In genomic region chr1:12064073-12064969, GRCh38 we compare ENCODE assay signal across 1 cellular context.
TF ChIP-seq lines count a peak whose summit lies in the region.

No MANE protein-coding gene starts in this region.

TF ChIP-seq in GM23338, 12 proteins besides CTCF, POLR2A, EP300 and RAD21:
- no peak for TF ChIP-seq ZNF462 (CRISPR knock-in tag; IDR thresholded peaks at IDR 0.05)
- no peak for TF ChIP-seq CREB1 (CRISPR knock-in tag; IDR thresholded peaks at IDR 0.05; ENCODE audit: low read depth)
- TF ChIP-seq ZNF331 (CRISPR knock-in tag; IDR thresholded peaks at IDR 0.05; ENCODE audit: low read depth): no peak
- TF ChIP-seq NANOG (IDR thresholded peaks at IDR 0.05; ENCODE audit: borderline replicate concordance): no peak
TF ChIP-seq in GM23338: peak in this region for 0.
